Comparison of ENCODE assay signal across 10 cellular contexts in genomic region chr17:47732399-47733046, GRCh38. TPM values are rescaled to one million over a fixed set of nuclear protein-coding genes. Genes with fewer than 3 reads are reported as not detected.
DNase-seq lines count a peak whose midpoint lies in the region; ATAC-seq and TF ChIP-seq lines count a peak whose summit lies in the region.
"Had no signal": no experiment of that assay in that cellular context is flagged by ENCODE, and none has a peak within 500 bp of the region (broad histone marks: within the 10 kb centered on the region; RNA-seq: fewer than 3 reads in every experiment).

No MANE protein-coding gene starts in this region.

- H3K4me3 ChIP-seq in SK-N-SH (ENCODE audit: low read depth in 2 of 2, low read length in 1 of 2), result peak overlapping the region in 1 of 2 experiments; percentile 25; a peak in 1 of 4 replicates
- H3K4me3 ChIP-seq in right cardiac atrium (ENCODE audit: low read length), result peak overlapping the region; percentile 58

- 0 out of 2 replicates have a peak, but pooled peaks cover 6% of the 10 kb centered on the region for H4K20me1 ChIP-seq in SK-N-SH (ENCODE audit: insufficient read depth)

- H3K4me1 Mint-ChIP-seq in activated B cell treated with CpG ODN at 0.5 μM for 24 hours, result peaks cover 52% of the 10 kb centered on the region
- H3K4me1 Mint-ChIP-seq in stimulated activated naive B cell treated with anti-CD40 and anti-IgM and Interleukin-4, amounts not matched to agents 10 μg/mL and 1 μg/mL and 100 μg/mL, for 72 hours, result peaks cover 42 to 66% of the 10 kb centered on the region in 2 donors

- H3K4me3 Mint-ChIP-seq in activated B cell treated with CpG ODN at 0.5 μM for 24 hours, result peak overlapping the region; percentile 70
- H3K4me3 Mint-ChIP-seq in stimulated activated naive B cell treated with anti-CD40 and anti-IgM and Interleukin-4, amounts not matched to agents 10 μg/mL and 1 μg/mL and 100 μg/mL, for 72 hours, result peak overlapping the region; percentile 71 to 79

- H3K9me2 ChIP-seq in SK-N-SH, result no peaks in the 10 kb centered on the region

- TF ChIP-seq EP300 in SK-N-SH (IDR thresholded peaks at IDR 0.05; ENCODE audit: borderline replicate concordance in 1 of 2, low read depth in 1 of 2, low read length in 1 of 2), result no peak

- intact Hi-C loops in activated B cell treated with CpG ODN at 0.5 μM for 24 hours (cut with micrococcal nuclease) (loop anchor here (1.0 to 2.0 kb wide), 8 partner anchors 10 to 162 kb away; partner anchors contain the start of gene TBKBP1), right cardiac atrium (cut with DNase I) (no loop called here)

- no peaks in the 10 kb centered on the region for H3K79me2 ChIP-seq in SK-N-SH (ENCODE audit: insufficient read depth)

- H3K27me3 Mint-ChIP-seq in activated B cell treated with CpG ODN at 0.5 μM for 24 hours, result peaks cover 2% of the 10 kb centered on the region
- H3K27me3 Mint-ChIP-seq in stimulated activated naive B cell treated with anti-CD40 and anti-IgM and Interleukin-4, amounts not matched to agents 10 μg/mL and 1 μg/mL and 100 μg/mL, for 72 hours, result peaks cover 0 to 31% of the 10 kb centered on the region in 2 donors

- H3K36me3 Mint-ChIP-seq in activated B cell treated with CpG ODN at 0.5 μM for 24 hours (ENCODE audit: low read depth), result peaks cover 2% of the 10 kb centered on the region
- no peaks in the 10 kb centered on the region for H3K36me3 Mint-ChIP-seq in stimulated activated naive B cell treated with anti-CD40 and anti-IgM and Interleukin-4, amounts not matched to agents 10 μg/mL and 1 μg/mL and 100 μg/mL, for 72 hours

- H3K27ac Mint-ChIP-seq in activated B cell treated with CpG ODN at 0.5 μM for 24 hours, result peak overlapping the region; percentile 41
- peak overlapping the region; percentile 51 for H3K27ac Mint-ChIP-seq in stimulated activated naive B cell treated with anti-CD40 and anti-IgM and Interleukin-4, amounts not matched to agents 10 μg/mL and 1 μg/mL and 100 μg/mL, for 72 hours

- H3K36me3 ChIP-seq in SK-N-SH (replicated peaks in 1 of 2; ENCODE audit: control insufficient read depth in 1 of 2, insufficient read depth in 2 of 2, low read length in 1 of 2), result no peaks in the 10 kb centered on the region

- no peaks in the 10 kb centered on the region for H3K9me3 ChIP-seq in SK-N-SH
- no peaks in the 10 kb centered on the region for H3K9me3 ChIP-seq in right cardiac atrium (ENCODE audit: control insufficient read depth, low read length)

- H3K9ac ChIP-seq in SK-N-SH, result no peak overlapping the region

- CTCF ChIA-PET in SK-N-SH (lab: Yijun Ruan, JAX) (interaction anchor here (0.9 to 9.9 kb wide), 16 partner anchors 10 to 108 kb away, joined by 3 to 109 read pairs (median 5); partner anchors contain the start of genes OSBPL7 and SCRN2), activated B cell treated with CpG ODN at 0.5 μM for 24 hours (lab: Charles Lee) (interaction anchor here (0.8 to 2.5 kb wide), 11 partner anchors 9 to 68 kb away, joined by 3 to 20 read pairs (median 5); partner anchors contain the start of gene TBKBP1)

- H3K4me1 ChIP-seq in SK-N-SH (ENCODE audit: control insufficient read depth in 1 of 2, insufficient read depth in 2 of 2, low read depth in 1 of 2, low read length in 1 of 2) (peaks cover 0 to 17% of the 10 kb centered on the region in 2 experiments; a peak in 1 of 4 replicates), right cardiac atrium (ENCODE audit: control insufficient read depth, insufficient read depth, low read length) (no peaks in the 10 kb centered on the region)

- H3K9me3 Mint-ChIP-seq in activated B cell treated with CpG ODN at 0.5 μM for 24 hours, result no peaks in the 10 kb centered on the region
- no peaks in the 10 kb centered on the region for H3K9me3 Mint-ChIP-seq in stimulated activated naive B cell treated with anti-CD40 and anti-IgM and Interleukin-4, amounts not matched to agents 10 μg/mL and 1 μg/mL and 100 μg/mL, for 72 hours

- H3K27me3 ChIP-seq in SK-N-SH (ENCODE audit: insufficient read depth), result peaks cover 84% of the 10 kb centered on the region
- H3K27me3 ChIP-seq in right cardiac atrium (ENCODE audit: control insufficient read depth, insufficient read depth), result no peaks in the 10 kb centered on the region

- TF ChIP-seq CTCF in SK-N-SH (IDR thresholded peaks at IDR 0.05), result no peak
- TF ChIP-seq CTCF in activated B cell treated with CpG ODN at 0.5 μM for 24 hours (IDR thresholded peaks at IDR 0.05), result no peak

- ATAC-seq in SK-N-SH treated with all-trans-retinoic acid at 6 μM for 48 hours, result no peak
- no peak for ATAC-seq in activated B cell treated with CpG ODN at 0.5 μM for 24 hours (ENCODE audit: low read depth)
- no peak for ATAC-seq in right cardiac atrium
- ATAC-seq in stimulated activated naive B cell treated with anti-CD40 and anti-IgM and Interleukin-4, amounts not matched to agents 10 μg/mL and 1 μg/mL and 100 μg/mL, for 72 hours (replicated peaks), result no peak
- no peak for ATAC-seq in HG03139 (IDR thresholded peaks at IDR 0.05; ENCODE audit: unreplicated experiment)

- DNase-seq in SK-N-SH, result peak; percentile 46
- no peak for DNase-seq in activated B cell treated with CpG ODN at 0.5 μM for 24 hours
- DNase-seq in right cardiac atrium, result no peak
- no peak for DNase-seq in stimulated activated naive B cell treated with anti-CD40 and anti-IgM and Interleukin-4, amounts not matched to agents 10 μg/mL and 1 μg/mL and 100 μg/mL, for 72 hours
- no peak for DNase-seq in SKM-1 treated with dmso at 0.1 percent for 144 hours (lab: John Stamatoyannopoulos, UW; ENCODE audit: unreplicated experiment)
- no peak for DNase-seq in cerebellum (ENCODE audit: low spot score)
- DNase-seq: IMR-90 had no signal

- no peak overlapping the region for H2AFZ ChIP-seq in SK-N-SH (ENCODE audit: low read depth)

- WGBS in SK-N-SH (ENCODE audit: low lambda C conversion rate), result 29% methylated on average over 7 of the region's 12 CpGs
- WGBS in right cardiac atrium, result 43% methylated on average over 12 of the region's 12 CpGs

- peaks cover 6% of the 10 kb centered on the region for H3F3A ChIP-seq in SK-N-SH (replicated peaks; ENCODE audit: insufficient read depth)

- POLR2A ChIA-PET in SK-N-SH (lab: Yijun Ruan, JAX) (interaction anchor here (0.6 to 1.3 kb wide), 3 partner anchors 9 to 99 kb away, joined by 3 read pairs; partner anchors contain the start of genes LRRC46 and MRPL10), activated B cell treated with CpG ODN at 0.5 μM for 24 hours (lab: Charles Lee) (interaction anchor here (0.6 to 1.8 kb wide), 19 partner anchors 9 to 1448 kb away, joined by 3 to 17 read pairs (median 5); partner anchors contain the start of genes KPNB1, SP2 and TBKBP1)

- H3K27ac ChIP-seq in SK-N-SH (ENCODE audit: low read depth in 2 of 2, low read length in 1 of 2) (no peak overlapping the region), right cardiac atrium (ENCODE audit: low read length) (no peak overlapping the region)

- TF ChIP-seq RAD21 in SK-N-SH (IDR thresholded peaks at IDR 0.05; ENCODE audit: low read length), result no peak

- H3K4me2 ChIP-seq in SK-N-SH, result 0 out of 2 replicates have a peak overlapping the region, but pooled peaks have one; percentile 64

TF ChIP-seq in SK-N-SH, 30 proteins besides CTCF, POLR2A, EP300 and RAD21 (continues in another document):
- no peak for TF ChIP-seq MXI1 (IDR thresholded peaks at IDR 0.05; ENCODE audit: low read depth, low read length)
- TF ChIP-seq CHD2 (IDR thresholded peaks at IDR 0.05; ENCODE audit: low read length, partially characterized antibody), result no peak

TF ChIP-seq in SK-N-SH treated with all-trans-retinoic acid at 6 μM for 48 hours, 23 proteins besides CTCF, POLR2A, EP300 and RAD21:
- no peak for TF ChIP-seq RARB (CRISPR knock-in tag; IDR thresholded peaks at IDR 0.05)
- TF ChIP-seq CREB5 (CRISPR knock-in tag; IDR thresholded peaks at IDR 0.05; ENCODE audit: low read depth), result no peak

RNA-seq across cellular contexts. Expression of gene TBX21, which starts 0.5 kb away (rescaled TPM):
- polyA plus RNA-seq in SK-N-SH (2012; rRNA removed), result not detected in 2 replicates
- not detected in 2 replicates for polyA plus RNA-seq in SK-N-SH (2012; cell fraction: cytosol; rRNA removed)
- polyA plus RNA-seq in SK-N-SH (2012; cell fraction: nucleus; rRNA removed), result not detected in 2 replicates
- total RNA-seq in activated B cell treated with CpG ODN at 0.5 μM for 24 hours, result 3.6 and 3.8 TPM in 2 replicates
- under 1 TPM in 3 of 4 donors, not detected in 1; 0.14 to 0.60 (median 0.38) TPM for total RNA-seq in right cardiac atrium
- 0.14 TPM for polyA plus RNA-seq in right cardiac atrium
- 0.45 TPM for total RNA-seq in cerebellum
- total RNA-seq: A172, IMR-90 had no signal
- polyA plus RNA-seq: IMR-90 had no signal

RNA-seq across cellular contexts. Expression of gene TBKBP1, which starts 38.6 kb away (rescaled TPM):
- polyA plus RNA-seq in SK-N-SH (2012; rRNA removed) (11.5 and 14.4 TPM in 2 replicates), right cardiac atrium (27.0 TPM)
- polyA plus RNA-seq in SK-N-SH (2012; cell fraction: cytosol; rRNA removed), result 7.3 and 10.0 TPM in 2 replicates
- 83.8 and 86.9 TPM in 2 replicates for polyA plus RNA-seq in SK-N-SH (2012; cell fraction: nucleus; rRNA removed)
- total RNA-seq in activated B cell treated with CpG ODN at 0.5 μM for 24 hours (3.6 and 4.1 TPM in 2 replicates), right cardiac atrium (10 to 100 TPM; 17.5 to 25.2 (median 21.0) TPM), cerebellum (10.5 TPM)
